Comparison of ENCODE assay signal across 21 cellular contexts in the genomic region with DNA sequence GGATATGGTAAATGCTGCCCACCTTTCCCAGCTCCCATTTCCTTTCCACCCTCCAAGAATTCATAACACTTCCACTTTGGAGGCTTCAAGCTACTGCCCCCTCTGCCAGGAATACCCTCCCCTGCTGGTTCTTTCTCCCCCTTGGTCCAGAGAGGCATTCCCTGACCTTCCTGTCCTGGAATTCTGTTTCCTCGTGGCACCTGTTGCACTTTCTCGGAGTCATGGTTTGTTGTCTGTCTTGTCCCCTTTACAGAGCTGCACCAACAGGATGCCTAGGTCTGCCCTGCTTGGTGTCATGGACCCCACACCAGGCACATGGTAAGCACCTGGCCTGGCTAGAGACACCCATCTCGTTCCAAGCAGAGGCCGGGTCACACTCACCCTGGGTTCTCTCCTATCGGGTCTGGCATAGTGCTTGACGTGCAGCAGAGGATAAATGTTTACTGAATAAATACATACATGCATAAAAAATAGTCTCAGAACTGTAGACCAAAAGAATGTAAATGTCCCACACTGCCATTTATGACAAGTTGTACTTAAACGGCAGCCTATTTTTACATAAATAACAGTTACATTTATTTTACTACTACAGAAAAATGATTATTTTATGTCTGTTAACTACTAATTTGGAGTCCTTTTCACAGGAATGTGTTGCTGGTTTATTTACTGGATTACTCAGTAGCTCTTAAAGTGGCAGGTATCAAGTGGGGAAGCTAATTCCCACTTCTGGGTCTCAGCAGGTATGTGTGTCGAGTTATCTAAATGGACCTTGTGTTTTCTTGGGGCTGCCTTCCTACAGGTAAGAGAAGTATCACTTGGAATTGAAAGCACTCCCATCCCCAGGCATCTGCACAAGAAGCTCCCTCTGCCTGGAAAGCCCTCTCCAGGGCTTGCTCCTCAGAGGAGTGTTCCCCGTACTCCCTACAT.
DNase-seq lines count a peak whose midpoint lies in the region; ATAC-seq and TF ChIP-seq lines count a peak whose summit lies in the region.
"Had no signal": no experiment of that assay in that cellular context is flagged by ENCODE, and none has a peak within 500 bp of the region (broad histone marks: within the 10 kb centered on the region; RNA-seq: fewer than 3 reads in every experiment).

No MANE protein-coding gene starts in this region.

- H2AK5ac ChIP-seq in IMR-90 (ENCODE audit: low read depth, low read length) (0 out of 2 replicates have a peak overlapping the region, but pooled peaks have one; percentile 13), neuronal stem cell (ENCODE audit: low read depth, low read length) (no peak overlapping the region)

- 60 to 69% (median 67%) methylated on average over 9 of the region's 9 CpGs for WGBS in heart left ventricle, 4 donors
- 93% methylated on average over 2 of the region's 9 CpGs; no CpG with 5 or more reads in 1 of the 2 experiments for WGBS in IMR-90 (ENCODE audit: extremely low coverage in 2 of 2, insufficient read length in 1 of 2), 2 experiments
- WGBS in right cardiac atrium: 77% methylated on average over 9 of the region's 9 CpGs
- WGBS in neuronal stem cell (ENCODE audit: extremely low coverage in 2 of 2, insufficient read length in 2 of 2, insufficient replicate concordance in 1 of 2), 2 donors: no CpG with 5 or more reads among the region's 9 CpGs

- H3K9me1 ChIP-seq in IMR-90 (ENCODE audit: insufficient read depth, low read length): peaks cover 18% of the 10 kb centered on the region

- no peaks in the 10 kb centered on the region for H3K36me3 Mint-ChIP-seq in Caco-2 (ENCODE audit: insufficient read depth, unreplicated experiment)
- H3K36me3 Mint-ChIP-seq: CD4-positive, CD25-positive, alpha-beta regulatory T cell had no signal

- H2BK15ac ChIP-seq in IMR-90 (ENCODE audit: low read depth, low read length) (no peak overlapping the region), neuronal stem cell (ENCODE audit: low read length) (no peak overlapping the region)

- TF ChIP-seq POLR2A in heart left ventricle (IDR thresholded peaks at IDR 0.05) (no peak), IMR-90 (IDR thresholded peaks at IDR 0.05; ENCODE audit: low read depth, low read length) (no peak)

- no peak overlapping the region; the same call in 1 of the 2 replicates for H3K4ac ChIP-seq in IMR-90 (ENCODE audit: low read depth, low read length)
- no peak overlapping the region for H3K4ac ChIP-seq in neuronal stem cell (ENCODE audit: low read length)

- no peaks in the 10 kb centered on the region for H3K27me3 Mint-ChIP-seq in Caco-2 (ENCODE audit: insufficient read depth, unreplicated experiment)

- H3K4me2 ChIP-seq in IMR-90 (ENCODE audit: low read depth, low read length): no peak overlapping the region
- no peak overlapping the region for H3K4me2 ChIP-seq in neuronal stem cell (ENCODE audit: insufficient read depth, low read length, poor library complexity, severe bottlenecking)
- H3K4me2 ChIP-seq: BLaER1, PC-9 had no signal

- no peak overlapping the region for H3K56ac ChIP-seq in IMR-90 (ENCODE audit: extremely low read depth, insufficient read depth, low read length)

- BruUV-seq in IMR-90 (replicated peaks; lab: Mats Ljungman, UMichigan): no TSS peak
- no TSS peak for BruUV-seq in Caco-2 (replicated peaks; lab: Mats Ljungman, UMichigan)

- no peaks in the 10 kb centered on the region for H3K27me3 ChIP-seq in heart left ventricle
- no peaks in the 10 kb centered on the region for H3K27me3 ChIP-seq in right atrium auricular region
- H3K27me3 ChIP-seq in IMR-90 (ENCODE audit: control insufficient read depth, insufficient read depth, low read length): no peaks in the 10 kb centered on the region
- H3K27me3 ChIP-seq in right cardiac atrium (ENCODE audit: control insufficient read depth, insufficient read depth): no peaks in the 10 kb centered on the region
- H3K27me3 ChIP-seq in neuronal stem cell (ENCODE audit: control insufficient read depth in 3 of 3, insufficient read depth in 3 of 3, low read depth in 1 of 3, low read length in 3 of 3): no peaks in the 10 kb centered on the region
- no peaks in the 10 kb centered on the region for H3K27me3 ChIP-seq in MG63
- no peaks in the 10 kb centered on the region for H3K27me3 ChIP-seq in Caco-2 (replicated peaks; ENCODE audit: control insufficient read depth, insufficient read depth, low read length)
- H3K27me3 ChIP-seq: BLaER1 had no signal

- DNase-seq in heart left ventricle (no peak), right atrium auricular region (ENCODE audit: low spot score) (no peak), IMR-90 (no peak), right cardiac atrium (no peak), neuronal stem cell (ENCODE audit: low spot score) (no peak), MG63 (no peak), Caco-2 (no peak)
- DNase-seq: CD4-positive, CD25-positive, alpha-beta regulatory T cell; GOT3; Kasumi-1; MV-4-11; NCI-H1105; NCI-H1436 treated with DMSO at 0.1 percent for 48 hours; NCI-H187 treated with DMSO at 0.1 percent for 48 hours; NCI-H446; NCI-H526; PC-9; SHP77 had no signal

- in situ Hi-C loops in IMR-90 (cut with MboI; ENCODE audit: low sequenced_read_pairs): no loop called here

- H3K14ac ChIP-seq in IMR-90 (replicated peaks; ENCODE audit: low read depth, low read length): 0 out of 2 replicates have a peak overlapping the region, but pooled peaks have one; percentile 25
- H3K14ac ChIP-seq in neuronal stem cell (ENCODE audit: low read length): no peak overlapping the region

- ATAC-seq in heart left ventricle (peak in 2 of 4 donors; percentile 19 to 45), IMR-90 (ENCODE audit: low read depth) (no peak), right cardiac atrium (peak in 1 of 2 donors; percentile 32), HG03520 (IDR thresholded peaks at IDR 0.05; ENCODE audit: unreplicated experiment) (no peak)
- ATAC-seq: HCT116 had no signal

- H3K9me3 ChIP-seq in heart left ventricle (no peaks in the 10 kb centered on the region), right atrium auricular region (no peaks in the 10 kb centered on the region), IMR-90 (ENCODE audit: control insufficient read depth, insufficient read depth, low read length) (no peaks in the 10 kb centered on the region), right cardiac atrium (ENCODE audit: control insufficient read depth, low read length) (no peaks in the 10 kb centered on the region), neuronal stem cell (replicated peaks in 1 of 2; ENCODE audit: control insufficient read depth in 2 of 2, insufficient read depth in 1 of 2, low read depth in 1 of 2, low read length in 2 of 2) (no peaks in the 10 kb centered on the region), MG63 (no peaks in the 10 kb centered on the region), Caco-2 (no peaks in the 10 kb centered on the region)
- H3K9me3 ChIP-seq: BLaER1 had no signal

- H3K27ac ChIP-seq in heart left ventricle: peak overlapping the region in 7 of 12 donors; percentile 0 to 62 (median 31)
- H3K27ac ChIP-seq in right atrium auricular region: peak overlapping the region in 1 of 2 donors; percentile 34
- no peak overlapping the region for H3K27ac ChIP-seq in IMR-90 (ENCODE audit: insufficient read depth, low read length)
- H3K27ac ChIP-seq in right cardiac atrium (ENCODE audit: low read length): peak overlapping the region; percentile 70
- no peak overlapping the region for H3K27ac ChIP-seq in neuronal stem cell (replicated peaks; ENCODE audit: low read length)
- H3K27ac ChIP-seq: BLaER1, PC-9 had no signal

- no peak overlapping the region for H2BK20ac ChIP-seq in IMR-90 (ENCODE audit: low read depth, low read length)

- TF ChIP-seq CTCF in heart left ventricle (IDR thresholded peaks at IDR 0.05): no peak
- TF ChIP-seq CTCF in right atrium auricular region (IDR thresholded peaks at IDR 0.05): no peak
- TF ChIP-seq CTCF in IMR-90 (conservative IDR thresholded peaks at IDR 0.05; ENCODE audit: low read depth, low read length): no peak
- no peak for TF ChIP-seq CTCF in Caco-2 (IDR thresholded peaks at IDR 0.05; ENCODE audit: insufficient read depth in 1 of 2, low read depth in 1 of 2, low read length in 1 of 2, severe bottlenecking in 1 of 2, unreplicated experiment in 1 of 2)

- H2AFZ ChIP-seq in IMR-90 (replicated peaks; ENCODE audit: low read length, poor library complexity): no peak overlapping the region
- H2AFZ ChIP-seq in neuronal stem cell (ENCODE audit: low read length): no peak overlapping the region
- H2AFZ ChIP-seq: PC-9 had no signal

- peak overlapping the region; percentile 16; the same call in 1 of the 2 replicates for H4K5ac ChIP-seq in IMR-90 (ENCODE audit: low read depth, low read length)

- H3K27ac Mint-ChIP-seq in Caco-2 (ENCODE audit: unreplicated experiment): no peak overlapping the region
- H3K27ac Mint-ChIP-seq: CD4-positive, CD25-positive, alpha-beta regulatory T cell had no signal

- H3K79me1 ChIP-seq in IMR-90 (ENCODE audit: low read depth in 1 of 2, low read length in 2 of 2): peaks cover 46 to 81% of the 10 kb centered on the region in 2 experiments
- no peaks in the 10 kb centered on the region for H3K79me1 ChIP-seq in neuronal stem cell (ENCODE audit: low read depth, low read length)

- H3K9me3 Mint-ChIP-seq in Caco-2 (ENCODE audit: unreplicated experiment): no peaks in the 10 kb centered on the region

- dilution Hi-C loops in IMR-90 (cut with HindIII; ENCODE audit: low sequenced_read_pairs, unreplicated experiment): no loop called here

- H3K18ac ChIP-seq in IMR-90 (ENCODE audit: low read depth, low read length): no peak overlapping the region
- H3K18ac ChIP-seq in neuronal stem cell (ENCODE audit: low read length): no peak overlapping the region

- no peak overlapping the region for H3K23ac ChIP-seq in IMR-90 (ENCODE audit: low read depth, low read length)
- peak overlapping the region; percentile 26 for H3K23ac ChIP-seq in neuronal stem cell (ENCODE audit: low read depth, low read length, poor library complexity)

- CTCF ChIA-PET in IMR-90 (lab: Yijun Ruan, JAX): no interaction called here
- CTCF ChIA-PET in Caco-2 (lab: Charles Lee): interaction anchor here (0.5 kb wide), 1 partner anchor 196 kb away, joined by 8 read pairs; no protein-coding TSS in a partner anchor

- peak overlapping the region in 1 of 2 experiments; percentile 2; a peak in 1 of 4 replicates for H4K8ac ChIP-seq in IMR-90 (ENCODE audit: low read depth in 2 of 2, low read length in 2 of 2)
- no peak overlapping the region for H4K8ac ChIP-seq in neuronal stem cell (ENCODE audit: low read depth, low read length)

- H3K4me3 Mint-ChIP-seq in Caco-2 (ENCODE audit: unreplicated experiment): no peak overlapping the region
- H3K4me3 Mint-ChIP-seq: CD4-positive, CD25-positive, alpha-beta regulatory T cell had no signal

- H4K91ac ChIP-seq in IMR-90 (ENCODE audit: insufficient read depth, low read depth, low read length) (no peak overlapping the region; the same call in 1 of the 2 replicates), neuronal stem cell (ENCODE audit: low read depth, low read length, poor library complexity) (peak overlapping the region; percentile 53)

- no peaks in the 10 kb centered on the region for H3K36me3 ChIP-seq in heart left ventricle
- H3K36me3 ChIP-seq in right atrium auricular region: no peaks in the 10 kb centered on the region
- H3K36me3 ChIP-seq in IMR-90 (ENCODE audit: control insufficient read depth, insufficient read depth, low read length): peaks cover 1% of the 10 kb centered on the region; the same call in 1 of the 2 replicates
- no peaks in the 10 kb centered on the region for H3K36me3 ChIP-seq in neuronal stem cell (replicated peaks in 1 of 2; ENCODE audit: control insufficient read depth in 2 of 2, insufficient read depth in 2 of 2, low read length in 2 of 2)
- no peaks in the 10 kb centered on the region for H3K36me3 ChIP-seq in MG63
- no peaks in the 10 kb centered on the region for H3K36me3 ChIP-seq in Caco-2 (ENCODE audit: control insufficient read depth, insufficient read depth, low read length)
- H3K36me3 ChIP-seq: BLaER1 had no signal

- H2AK9ac ChIP-seq in IMR-90 (replicated peaks; ENCODE audit: low read depth, low read length, poor library complexity): no peak overlapping the region

- H2BK5ac ChIP-seq in IMR-90 (ENCODE audit: low read depth, low read length, poor library complexity, severe bottlenecking): no peak overlapping the region
- no peak overlapping the region for H2BK5ac ChIP-seq in neuronal stem cell (ENCODE audit: low read length)

- POLR2A ChIA-PET in IMR-90 (lab: Charles Lee; ENCODE audit: unreplicated experiment): no interaction called here
- POLR2A ChIA-PET in Caco-2 (lab: Charles Lee): no interaction called here

- H2BK12ac ChIP-seq in neuronal stem cell (ENCODE audit: low read length): no peak overlapping the region

- intact Hi-C loops in heart left ventricle (cut with DNase I): no loop called here
- intact Hi-C loops in IMR-90 (cut with micrococcal nuclease): no loop called here
- intact Hi-C loops in right cardiac atrium (cut with DNase I): no loop called here
- intact Hi-C loops in Caco-2 (cut with micrococcal nuclease; ENCODE audit: unreplicated experiment): no loop called here

- H3K4me1 Mint-ChIP-seq in Caco-2 (ENCODE audit: low read depth, unreplicated experiment): peaks cover 4% of the 10 kb centered on the region
- H3K4me1 Mint-ChIP-seq: CD4-positive, CD25-positive, alpha-beta regulatory T cell had no signal

- no peak for TF ChIP-seq RAD21 in IMR-90 (IDR thresholded peaks at IDR 0.05; ENCODE audit: low read length)

- peaks cover 7% of the 10 kb centered on the region; the same call in 1 of the 2 replicates for H4K20me1 ChIP-seq in IMR-90 (ENCODE audit: insufficient read depth, low read length)
- H4K20me1 ChIP-seq: BLaER1 had no signal

- no peak overlapping the region for H3K9ac ChIP-seq in IMR-90 (ENCODE audit: low read depth, low read length)
- no peak overlapping the region for H3K9ac ChIP-seq in neuronal stem cell (ENCODE audit: low read depth, low read length, poor library complexity)
- H3K9ac ChIP-seq: BLaER1 had no signal

- peaks cover 0 to 85% (median 45%) of the 10 kb centered on the region in 12 donors for H3K4me1 ChIP-seq in heart left ventricle
- H3K4me1 ChIP-seq in right atrium auricular region: peaks cover 0 to 47% of the 10 kb centered on the region in 2 donors
- peaks cover 14% of the 10 kb centered on the region for H3K4me1 ChIP-seq in IMR-90 (ENCODE audit: control insufficient read depth, insufficient read depth, low read length)
- H3K4me1 ChIP-seq in right cardiac atrium (ENCODE audit: control insufficient read depth, insufficient read depth, low read length): peaks cover 12% of the 10 kb centered on the region
- H3K4me1 ChIP-seq in neuronal stem cell (ENCODE audit: control insufficient read depth in 2 of 2, insufficient read depth in 1 of 2, low read depth in 1 of 2, low read length in 2 of 2): peaks cover 2 to 8% of the 10 kb centered on the region in 2 donors
- H3K4me1 ChIP-seq in Caco-2: peaks cover 8% of the 10 kb centered on the region; the same call in 1 of the 2 replicates
- H3K4me1 ChIP-seq: BLaER1 had no signal

- H2BK120ac ChIP-seq in IMR-90 (ENCODE audit: low read depth, low read length) (no peak overlapping the region), neuronal stem cell (ENCODE audit: low read depth, low read length) (no peak overlapping the region)

- H3K4me3 ChIP-seq in heart left ventricle (no peak overlapping the region), right atrium auricular region (no peak overlapping the region), IMR-90 (ENCODE audit: insufficient read depth, low read depth, low read length) (no peak overlapping the region), right cardiac atrium (ENCODE audit: low read length) (no peak overlapping the region), neuronal stem cell (ENCODE audit: low read length in 2 of 2) (no peak overlapping the region), MG63 (no peak overlapping the region), Caco-2 (ENCODE audit: low read depth, low read length) (no peak overlapping the region)
- H3K4me3 ChIP-seq: BLaER1, PC-9 had no signal

Comparison
In these comparisons a context has a peak if more than half of its experiments do, and no peak if none do; other contexts are left out.
1. H3K27ac ChIP-seq: peak in heart left ventricle (7 of 12) and right cardiac atrium (single experiment); none in IMR-90 (single experiment) and neuronal stem cell (single experiment).